ENCODE assay signal across 1 cellular context in genomic region chr3:172659246-172660002, GRCh38.
TF ChIP-seq lines count a peak whose summit lies in the region.

No MANE protein-coding gene starts in this region.

TF ChIP-seq in Ishikawa, 13 proteins besides CTCF, POLR2A, EP300 and RAD21 (continued from another document):
- no peak for TF ChIP-seq REST (IDR thresholded peaks at IDR 0.05; ENCODE audit: low read depth)
